9 cellular contexts compared by ENCODE assay signal in the genomic region with DNA sequence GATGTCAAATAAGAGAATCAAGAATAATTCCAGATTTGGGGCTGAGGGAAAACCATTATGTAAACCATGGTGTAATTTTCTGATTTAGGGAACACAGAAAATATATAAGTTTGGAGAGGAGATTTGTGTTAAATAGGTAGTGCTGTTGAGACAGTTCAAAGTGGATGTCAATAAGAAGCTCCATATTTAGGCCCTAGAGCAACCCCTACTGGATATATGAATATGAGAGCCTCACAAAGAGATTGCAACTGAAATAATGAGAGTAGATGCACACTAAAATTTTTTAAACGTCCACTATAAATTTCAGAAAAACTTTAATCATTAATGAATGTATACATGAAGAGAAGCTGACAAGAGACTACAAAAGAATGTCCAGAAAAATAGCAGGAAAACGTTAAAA.
DNase-seq lines count a peak whose midpoint lies in the region; ATAC-seq and TF ChIP-seq lines count a peak whose summit lies in the region.
"Had no signal": no experiment of that assay in that cellular context is flagged by ENCODE, and none has a peak within 500 bp of the region (broad histone marks: within the 10 kb centered on the region; RNA-seq: fewer than 3 reads in every experiment).

No MANE protein-coding gene starts in this region.

- ATAC-seq in foreskin keratinocyte: no peak
- ATAC-seq in HG02852 (IDR thresholded peaks at IDR 0.05; ENCODE audit: unreplicated experiment): no peak

- no peaks in the 10 kb centered on the region for H3K4me1 ChIP-seq in foreskin keratinocyte

- no peak overlapping the region for H3K27ac ChIP-seq in foreskin keratinocyte

- H3K27me3 ChIP-seq in foreskin keratinocyte: no peaks in the 10 kb centered on the region

- TF ChIP-seq CTCF in foreskin keratinocyte (conservative IDR thresholded peaks at IDR 0.05): no peak

- DNase-seq in COLO829 (ENCODE audit: low spot score): peak; percentile 1
- peak; percentile 12 for DNase-seq in HPDE6-E6E7 (ENCODE audit: extremely low spot score)
- peak; percentile 36 for DNase-seq in RKO (ENCODE audit: low spot score)
- peak; percentile 1 to 2 for DNase-seq in foreskin keratinocyte
- DNase-seq in Ammon's horn (ENCODE audit: low spot score): no peak
- no peak for DNase-seq in stimulated activated CD4-positive, alpha-beta T cell treated with anti-CD3 and anti-CD28 coated beads, Interleukin-2, amount 100 ng/mL, for 24 hours
- DNase-seq in stimulated activated CD4-positive, alpha-beta T cell treated with anti-CD3 and anti-CD28 coated beads, Interleukin-4, amount 100 ng/mL, for 4 hours: no peak
- DNase-seq: NCI-H774 had no signal

Comparison
In these comparisons a context has a peak if more than half of its experiments do, and no peak if none do; other contexts are left out.
1. DNase-seq: peak in COLO829 (single experiment), HPDE6-E6E7 (single experiment), RKO (single experiment) and foreskin keratinocyte (2 of 2); none in Ammon's horn (single experiment), stimulated activated CD4-positive, alpha-beta T cell treated with anti-CD3 and anti-CD28 coated beads, Interleukin-2, amount 100 ng/mL, for 24 hours (0 of 2) and stimulated activated CD4-positive, alpha-beta T cell treated with anti-CD3 and anti-CD28 coated beads, Interleukin-4, amount 100 ng/mL, for 4 hours (0 of 2).